ENCODE assay signal across 8 cellular contexts in the genomic region with DNA sequence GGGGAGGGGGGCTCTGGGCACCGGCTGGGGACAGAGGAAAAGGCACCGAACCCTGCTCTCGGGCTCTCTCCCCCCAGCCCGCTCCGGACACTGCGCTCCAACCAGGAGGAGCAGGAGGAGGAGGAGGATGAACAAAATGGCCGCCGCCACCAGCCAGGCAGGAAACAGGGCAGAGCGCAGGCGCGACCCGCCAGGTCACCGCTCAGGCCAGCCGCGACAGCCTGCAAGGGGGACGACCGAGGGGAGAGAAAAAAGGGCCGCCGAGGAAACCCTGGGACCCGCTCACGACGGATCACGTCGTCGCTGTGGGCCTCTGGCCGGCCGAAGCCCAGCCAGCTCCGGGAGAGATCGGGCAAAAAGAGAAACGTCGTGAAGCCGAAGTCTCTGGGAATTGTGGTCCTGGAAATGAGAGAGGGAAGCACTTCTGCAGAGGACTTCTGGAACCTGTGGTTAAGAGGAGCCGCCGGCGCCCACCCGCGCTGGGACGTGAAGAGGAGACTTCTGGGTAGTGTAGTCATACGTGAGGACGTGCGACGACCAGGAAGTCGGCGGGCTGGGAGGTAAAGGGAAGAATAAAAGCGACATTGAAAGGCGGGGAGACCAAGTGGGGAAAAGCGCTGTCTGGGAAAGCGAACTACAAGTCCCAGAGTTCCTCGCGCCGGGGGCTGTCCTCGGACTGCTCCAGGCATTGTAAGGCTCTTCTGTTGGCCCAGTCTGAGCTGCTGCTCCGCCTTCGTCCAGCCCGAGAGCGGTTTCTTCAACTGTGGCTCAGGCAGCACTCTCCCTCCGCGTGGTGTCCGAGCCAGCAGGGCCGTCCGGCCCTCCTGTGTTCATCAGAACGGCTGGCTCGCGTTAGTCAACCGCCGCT. TPM values are rescaled to one million over a fixed set of nuclear protein-coding genes. Genes with fewer than 3 reads are reported as not detected.
DNase-seq lines count a peak whose midpoint lies in the region; ATAC-seq and TF ChIP-seq lines count a peak whose summit lies in the region.

Gene TIAL1 (minus strand): TSS at position 428 of the 868 bp plus-strand sequence. CDS start 499 bp downstream, outside the sequence.

- peak within 1 kb of the TSS; percentile 96 to 99 for H3K27ac Mint-ChIP-seq in activated naive CD4-positive, alpha-beta T cell treated with anti-CD3 and anti-CD28 coated beads, Interleukin-2, amount 50 U/mL, for 72 hours

- under 1% methylated on average over 64 of the region's 66 CpGs for WGBS in suprapubic skin

- ATAC-seq in HG02610 (IDR thresholded peaks at IDR 0.05; ENCODE audit: unreplicated experiment), result peak; percentile 86
- ATAC-seq in activated naive CD4-positive, alpha-beta T cell treated with anti-CD3 and anti-CD28 coated beads, Interleukin-2, amount 50 U/mL, for 72 hours, result peak; percentile 86 to 91

- H3K36me3 Mint-ChIP-seq in activated naive CD4-positive, alpha-beta T cell treated with anti-CD3 and anti-CD28 coated beads, Interleukin-2, amount 50 U/mL, for 72 hours, result peaks cover 42 to 45% of the 10 kb centered on the region in 2 donors

- H3K9me3 Mint-ChIP-seq in activated naive CD4-positive, alpha-beta T cell treated with anti-CD3 and anti-CD28 coated beads, Interleukin-2, amount 50 U/mL, for 72 hours, result no peaks in the 10 kb centered on the region

- H3K27me3 ChIP-seq in suprapubic skin, result no peaks in the 10 kb centered on the region

- no peaks in the 10 kb centered on the region for H3K9me3 ChIP-seq in suprapubic skin

- no peaks in the 10 kb centered on the region for H3K36me3 ChIP-seq in suprapubic skin

- no peak for TF ChIP-seq CTCF in suprapubic skin (IDR thresholded peaks at IDR 0.05)

- peaks cover 44% of the 10 kb centered on the region for H3K4me1 ChIP-seq in suprapubic skin

- peak in 1 of 2 donors; percentile 77 for TF ChIP-seq POLR2A in suprapubic skin (IDR thresholded peaks at IDR 0.05)

- no peak for TF ChIP-seq EP300 in suprapubic skin (IDR thresholded peaks at IDR 0.05)

- H3K4me3 ChIP-seq in GM08714 (ENCODE audit: low read length) (peak within 1 kb of the TSS; percentile 98), suprapubic skin (peak within 1 kb of the TSS; percentile 79)

- DNase-seq in NCI-H1092 treated with DMSO at 0.1 percent for 48 hours (lab: John Stamatoyannopoulos, UW) (peak; percentile 97), SKM-1 (lab: John Stamatoyannopoulos, UW; ENCODE audit: unreplicated experiment) (peak; percentile 99), globus pallidus (ENCODE audit: low spot score) (peak; percentile 100), nucleus accumbens (lab: John Stamatoyannopoulos, UW) (peak; percentile 89 to 100 (median 98)), suprapubic skin (ENCODE audit: low spot score in 2 of 2) (peak; percentile 98 to 99)
- DNase-seq in activated naive CD4-positive, alpha-beta T cell treated with anti-CD3 and anti-CD28 coated beads, Interleukin-2, amount 50 U/mL, for 72 hours (ENCODE audit: low spot score in 2 of 2), result peak; percentile 86 to 90

- peak within 1 kb of the TSS; percentile 97 for H3K27ac ChIP-seq in suprapubic skin

RNA-seq across cellular contexts. Expression of gene TIAL1, which starts in this region (rescaled TPM):
- total RNA-seq in activated naive CD4-positive, alpha-beta T cell treated with anti-CD3 and anti-CD28 coated beads, Interleukin-2, amount 50 U/mL, for 72 hours, result 100 to 1,000 TPM; 208 to 219 TPM
- 100 to 1,000 TPM in 1 of 4 donors, 10 to 100 TPM in 3; 52.8 to 176 (median 62.2) TPM for total RNA-seq in suprapubic skin

Comparison
In these comparisons a context has a peak if more than half of its experiments do, and no peak if none do; other contexts are left out.
1. Peak in every context shown above with its lines: DNase-seq, ATAC-seq, H3K4me3 ChIP-seq and H3K27ac ChIP-seq.